Comparison of ENCODE assay signal across 12 cellular contexts in genomic region chr12:21453312-21453852, GRCh38. TPM values are rescaled to one million over a fixed set of nuclear protein-coding genes. Genes with fewer than 3 reads are reported as not detected.
DNase-seq lines count a peak whose midpoint lies in the region; ATAC-seq and TF ChIP-seq lines count a peak whose summit lies in the region.
"Had no signal": no experiment of that assay in that cellular context is flagged by ENCODE, and none has a peak within 500 bp of the region (broad histone marks: within the 10 kb centered on the region; RNA-seq: fewer than 3 reads in every experiment).

No MANE protein-coding gene starts in this region.

- H3K4me3 Mint-ChIP-seq in CD4-positive, alpha-beta T cell, result peak overlapping the region; percentile 57
- peak overlapping the region; percentile 57 for H3K4me3 Mint-ChIP-seq in activated CD8-positive, alpha-beta T cell treated with anti-CD3 and anti-CD28 coated beads for 36 hours

- H3K27me3 ChIP-seq in CD4-positive, alpha-beta T cell (ENCODE audit: control insufficient read depth, insufficient read depth, low read length), result no peaks in the 10 kb centered on the region
- no peaks in the 10 kb centered on the region for H3K27me3 ChIP-seq in esophagus squamous epithelium

- no peak for DNase-seq in CD4-positive, alpha-beta T cell
- no peak for DNase-seq in activated CD8-positive, alpha-beta T cell treated with anti-CD3 and anti-CD28 coated beads for 36 hours
- DNase-seq in esophagus squamous epithelium (lab: John Stamatoyannopoulos, UW), result no peak
- DNase-seq in stimulated activated CD4-positive, alpha-beta T cell treated with anti-CD3 and anti-CD28 coated beads, Interleukin-2, amount 100 ng/mL, for 24 hours, result no peak
- DNase-seq: activated CD4-positive, alpha-beta T cell treated with anti-CD3 and anti-CD28 coated beads, Interleukin-2, amount 50 U/mL, for 1 hour; AML-193; foreskin melanocyte had no signal

- CTCF ChIA-PET in CD4-positive, alpha-beta T cell (lab: Charles Lee), result no interaction called here
- CTCF ChIA-PET in activated CD8-positive, alpha-beta T cell treated with anti-CD3 and anti-CD28 coated beads for 36 hours (lab: Charles Lee), result no interaction called here

- H3K4me1 Mint-ChIP-seq in CD4-positive, alpha-beta T cell (ENCODE audit: low read depth), result peaks cover 46% of the 10 kb centered on the region
- H3K4me1 Mint-ChIP-seq in activated CD8-positive, alpha-beta T cell treated with anti-CD3 and anti-CD28 coated beads for 36 hours (ENCODE audit: low read depth), result peaks cover 48% of the 10 kb centered on the region

- WGBS in esophagus squamous epithelium, 2 donors, result 69 to 80% methylated on average over 4 of the region's 4 CpGs

- peaks cover 0 to 94% (median 15%) of the 10 kb centered on the region in 3 donors for H3K36me3 ChIP-seq in esophagus squamous epithelium

- ATAC-seq in CD4-positive, alpha-beta T cell (ENCODE audit: poor library complexity), result no peak
- ATAC-seq in GM18870 (IDR thresholded peaks at IDR 0.05; ENCODE audit: unreplicated experiment), result peak; percentile 83
- peak; percentile 72 for ATAC-seq in HG03066 (IDR thresholded peaks at IDR 0.05; ENCODE audit: low read depth, unreplicated experiment)
- peak; percentile 24 for ATAC-seq in activated CD8-positive, alpha-beta T cell treated with anti-CD3 and anti-CD28 coated beads for 36 hours
- no peak for ATAC-seq in GM19397 (IDR thresholded peaks at IDR 0.05; ENCODE audit: unreplicated experiment)
- no peak for ATAC-seq in GM19452 (IDR thresholded peaks at IDR 0.05; ENCODE audit: unreplicated experiment)
- ATAC-seq: sciatic nerve had no signal

- H3K27me3 Mint-ChIP-seq in CD4-positive, alpha-beta T cell, result no peaks in the 10 kb centered on the region
- no peaks in the 10 kb centered on the region for H3K27me3 Mint-ChIP-seq in activated CD8-positive, alpha-beta T cell treated with anti-CD3 and anti-CD28 coated beads for 36 hours

- no peak for TF ChIP-seq CTCF in CD4-positive, alpha-beta T cell (IDR thresholded peaks at IDR 0.05)
- no peak for TF ChIP-seq CTCF in activated CD8-positive, alpha-beta T cell treated with anti-CD3 and anti-CD28 coated beads for 36 hours (IDR thresholded peaks at IDR 0.05)
- no peak for TF ChIP-seq CTCF in esophagus squamous epithelium (IDR thresholded peaks at IDR 0.05)

- H3K4me1 ChIP-seq in esophagus squamous epithelium, result no peaks in the 10 kb centered on the region

- intact Hi-C loops in CD4-positive, alpha-beta T cell (cut with DNase I, micrococcal nuclease), result no loop called here
- intact Hi-C loops in activated CD8-positive, alpha-beta T cell treated with anti-CD3 and anti-CD28 coated beads for 36 hours (cut with micrococcal nuclease), result loop anchor here (10.0 kb wide), 1 partner anchor 201 kb away; the partner anchor contains the start of gene LDHB
- intact Hi-C loops in esophagus squamous epithelium (cut with DNase I), result no loop called here

- POLR2A ChIA-PET in CD4-positive, alpha-beta T cell (lab: Charles Lee), result interaction anchor here (0.6 to 1.6 kb wide), 2 partner anchors 16 to 22 kb away, joined by 3 to 7 read pairs; partner anchors contain the start of gene PYROXD1
- POLR2A ChIA-PET in activated CD8-positive, alpha-beta T cell treated with anti-CD3 and anti-CD28 coated beads for 36 hours (lab: Charles Lee), result interaction anchor here (1.1 to 4.2 kb wide), 2 partner anchors 15 to 200 kb away, joined by 4 to 18 read pairs; partner anchors contain the start of gene PYROXD1

- H3K36me3 Mint-ChIP-seq in CD4-positive, alpha-beta T cell (ENCODE audit: low read depth), result peaks cover 78% of the 10 kb centered on the region
- H3K36me3 Mint-ChIP-seq in activated CD8-positive, alpha-beta T cell treated with anti-CD3 and anti-CD28 coated beads for 36 hours (ENCODE audit: low read depth), result peaks cover 39% of the 10 kb centered on the region

- H3K27ac Mint-ChIP-seq in CD4-positive, alpha-beta T cell, result peak overlapping the region; percentile 77
- peak overlapping the region; percentile 86 for H3K27ac Mint-ChIP-seq in activated CD8-positive, alpha-beta T cell treated with anti-CD3 and anti-CD28 coated beads for 36 hours

- no peaks in the 10 kb centered on the region for H3K9me3 Mint-ChIP-seq in CD4-positive, alpha-beta T cell
- no peaks in the 10 kb centered on the region for H3K9me3 Mint-ChIP-seq in activated CD8-positive, alpha-beta T cell treated with anti-CD3 and anti-CD28 coated beads for 36 hours

- H3K4me3 ChIP-seq in esophagus squamous epithelium, result no peak overlapping the region

- no peaks in the 10 kb centered on the region for H3K9me3 ChIP-seq in CD4-positive, alpha-beta T cell (ENCODE audit: control insufficient read depth, low read length)
- no peaks in the 10 kb centered on the region for H3K9me3 ChIP-seq in esophagus squamous epithelium

- peak overlapping the region; percentile 4 for H3K27ac ChIP-seq in CD4-positive, alpha-beta T cell (ENCODE audit: low read depth, low read length)
- no peak overlapping the region for H3K27ac ChIP-seq in esophagus squamous epithelium

- TF ChIP-seq POLR2A in esophagus squamous epithelium (IDR thresholded peaks at IDR 0.05), result no peak

RNA-seq across cellular contexts. Expression of gene PYROXD1, which starts 15.9 kb away (rescaled TPM):
- total RNA-seq in CD4-positive, alpha-beta T cell, result 10 to 100 TPM; 38.4 to 43.5 TPM
- total RNA-seq in activated CD8-positive, alpha-beta T cell treated with anti-CD3 and anti-CD28 coated beads for 36 hours, result 10 to 100 TPM; 24.3 to 26.4 TPM
- 10 to 100 TPM in 3 of 4 donors, 1 to 10 TPM in 1; 8.5 to 23.1 (median 17.7) TPM for total RNA-seq in esophagus squamous epithelium

RNA-seq across cellular contexts. Expression of gene RECQL, which starts 48.1 kb away (rescaled TPM):
- total RNA-seq in CD4-positive, alpha-beta T cell, result 10 to 100 TPM; 11.1 to 16.0 TPM
- 10 to 100 TPM; 81.0 to 87.9 TPM for total RNA-seq in activated CD8-positive, alpha-beta T cell treated with anti-CD3 and anti-CD28 coated beads for 36 hours
- 10 to 100 TPM; 10.0 to 36.5 (median 25.6) TPM for total RNA-seq in esophagus squamous epithelium

RNA-seq across cellular contexts. Expression of gene GOLT1B, which starts 48.2 kb away (rescaled TPM):
- total RNA-seq in CD4-positive, alpha-beta T cell, result 10 to 100 TPM; 41.5 to 46.3 TPM
- 10 to 100 TPM; 31.6 to 35.9 TPM for total RNA-seq in activated CD8-positive, alpha-beta T cell treated with anti-CD3 and anti-CD28 coated beads for 36 hours
- 10 to 100 TPM; 12.1 to 20.4 (median 17.1) TPM for total RNA-seq in esophagus squamous epithelium

Comparison
In these comparisons a context has a peak if more than half of its experiments do, and no peak if none do; other contexts are left out.
1. ATAC-seq: peak in GM18870 (single experiment), HG03066 (single experiment) and activated CD8-positive, alpha-beta T cell treated with anti-CD3 and anti-CD28 coated beads for 36 hours (single experiment); none in CD4-positive, alpha-beta T cell (single experiment), GM19397 (single experiment) and GM19452 (single experiment).